Comparison of ENCODE assay signal across 12 cellular contexts in the genomic region with DNA sequence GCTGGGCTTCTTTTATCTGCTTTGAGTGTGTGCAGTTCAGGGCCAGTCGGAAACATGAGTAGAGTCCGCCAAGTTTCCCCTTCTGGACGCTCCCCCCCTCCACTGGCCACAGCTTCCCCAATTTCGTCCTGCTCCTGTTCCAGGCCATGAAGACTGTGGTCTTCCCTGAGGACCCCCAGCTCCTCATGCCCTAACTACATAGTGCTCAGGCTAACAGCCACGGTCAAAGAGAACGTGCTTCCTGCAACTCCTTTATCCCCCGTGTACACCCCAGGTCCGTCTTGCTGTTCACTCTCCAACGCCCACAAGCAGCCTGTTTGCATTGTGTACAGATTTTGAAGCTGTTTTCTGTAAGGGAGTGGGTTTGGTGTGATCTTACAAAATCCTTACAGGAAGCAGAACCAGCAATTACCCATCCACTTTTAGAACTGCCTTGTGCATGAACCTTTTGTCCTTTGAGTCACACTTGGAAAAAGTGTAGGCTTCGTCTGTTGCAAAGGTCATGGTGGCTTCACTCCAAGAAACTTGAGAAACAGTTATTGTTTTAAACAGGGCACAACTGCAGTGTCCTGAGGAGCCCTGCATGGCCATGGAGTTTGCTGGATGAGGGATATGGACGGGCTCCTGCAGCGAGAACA.
A peak's percentile ranks its signal among the peaks of the same experiment; 100 is the strongest.
DNase-seq lines count a peak whose midpoint lies in the region; ATAC-seq and TF ChIP-seq lines count a peak whose summit lies in the region.
"Had no signal": no experiment of that assay in that cellular context is flagged by ENCODE, and none has a peak within 500 bp of the region (broad histone marks: within the 10 kb centered on the region; RNA-seq: fewer than 3 reads in every experiment).

No MANE protein-coding gene starts in this region.

- H3K79me1 ChIP-seq in mesendoderm (ENCODE audit: low read length), result no peaks in the 10 kb centered on the region

- TF ChIP-seq EP300 in stomach (IDR thresholded peaks at IDR 0.05), result no peak

- H3K23ac ChIP-seq in mesendoderm (ENCODE audit: low read length), result no peak overlapping the region

- H3K4ac ChIP-seq in mesendoderm (ENCODE audit: low read depth, low read length), result no peak overlapping the region

- H4K8ac ChIP-seq in mesendoderm (ENCODE audit: low read depth, low read length), result no peak overlapping the region

- POLR2A ChIA-PET in naive thymus-derived CD8-positive, alpha-beta T cell (lab: Charles Lee), result no interaction called here

- no peaks in the 10 kb centered on the region for H3K79me2 ChIP-seq in mesendoderm (ENCODE audit: control insufficient read depth, insufficient read depth, low read length)

- H2BK120ac ChIP-seq in mesendoderm (ENCODE audit: low read depth, low read length), result no peak overlapping the region

- DNase-seq in M059J (ENCODE audit: low read depth) (peak; percentile 72), breast epithelium (ENCODE audit: low spot score in 2 of 2) (no peak), stomach (no peak), T-helper 9 cell (no peak), mesendoderm (no peak)
- no peak for DNase-seq in activated T-cell treated with anti-CD3 and anti-CD28 coated beads, Interleukin-2, amount 50 U/mL, for 72 hours
- no peak for DNase-seq in naive thymus-derived CD8-positive, alpha-beta T cell
- DNase-seq: left colon, NCI-H774 had no signal

- H3K36me3 ChIP-seq in breast epithelium (no peaks in the 10 kb centered on the region), stomach (no peaks in the 10 kb centered on the region), mesendoderm (ENCODE audit: control insufficient read depth, insufficient read depth, low read length) (no peaks in the 10 kb centered on the region)

- H3K9ac ChIP-seq in mesendoderm (ENCODE audit: low read length), result no peak overlapping the region

- WGBS in stomach, 5 donors, result 50 to 71% (median 58%) methylated on average over 12 of the region's 12 CpGs
- no CpG with 5 or more reads among the region's 12 CpGs for WGBS in mesendoderm (ENCODE audit: extremely low coverage, insufficient coverage, low lambda C conversion rate)

- no peak overlapping the region for H2AK5ac ChIP-seq in mesendoderm (ENCODE audit: low read length)

- no peaks in the 10 kb centered on the region for H3K27me3 ChIP-seq in breast epithelium
- H3K27me3 ChIP-seq in layer of hippocampus (ENCODE audit: control insufficient read depth, insufficient read depth, low read length), result no peaks in the 10 kb centered on the region
- H3K27me3 ChIP-seq in stomach, result peaks cover 0 to 5% (median 0%) of the 10 kb centered on the region in 3 donors
- no peaks in the 10 kb centered on the region for H3K27me3 ChIP-seq in mesendoderm (ENCODE audit: insufficient read depth, low read length, poor library complexity)

- H3K4me3 ChIP-seq in breast epithelium (no peak overlapping the region), stomach (no peak overlapping the region), mesendoderm (ENCODE audit: low read length) (no peak overlapping the region)

- H3K27me3 Mint-ChIP-seq in activated T-cell treated with anti-CD3 and anti-CD28 coated beads, Interleukin-2, amount 50 U/mL, for 72 hours (ENCODE audit: low read depth), result peaks cover 29% of the 10 kb centered on the region
- H3K27me3 Mint-ChIP-seq in naive thymus-derived CD8-positive, alpha-beta T cell, result peaks cover 37 to 74% (median 51%) of the 10 kb centered on the region in 5 donors

- TF ChIP-seq CTCF in breast epithelium (IDR thresholded peaks at IDR 0.05) (no peak), stomach (IDR thresholded peaks at IDR 0.05) (no peak)

- H2BK5ac ChIP-seq in mesendoderm (ENCODE audit: low read length), result no peak overlapping the region

- H2BK15ac ChIP-seq in mesendoderm (replicated peaks; ENCODE audit: low read depth), result no peak overlapping the region

- H3K4me3 Mint-ChIP-seq in activated T-cell treated with anti-CD3 and anti-CD28 coated beads, Interleukin-2, amount 50 U/mL, for 72 hours, result no peak overlapping the region
- H3K4me3 Mint-ChIP-seq in naive thymus-derived CD8-positive, alpha-beta T cell, result no peak overlapping the region

- H3K9me3 ChIP-seq in breast epithelium (no peaks in the 10 kb centered on the region), stomach (peaks cover 0 to 4% (median 0%) of the 10 kb centered on the region in 4 donors)

- no peaks in the 10 kb centered on the region for H3K4me1 Mint-ChIP-seq in activated T-cell treated with anti-CD3 and anti-CD28 coated beads, Interleukin-2, amount 50 U/mL, for 72 hours (ENCODE audit: low read depth)
- H3K4me1 Mint-ChIP-seq in naive thymus-derived CD8-positive, alpha-beta T cell, result peaks cover 0 to 6% (median 3%) of the 10 kb centered on the region in 4 donors

- no peak overlapping the region for H3K56ac ChIP-seq in mesendoderm (ENCODE audit: low read length)

- intact Hi-C loops in breast epithelium (cut with DNase I; ENCODE audit: low total_unique reads) (no loop called here), stomach (cut with DNase I; ENCODE audit: low total_unique reads) (no loop called here)

- H4K5ac ChIP-seq in mesendoderm (ENCODE audit: low read length), result no peak overlapping the region

- H3K4me2 ChIP-seq in mesendoderm (ENCODE audit: low read length), result no peak overlapping the region

- H3K36me3 Mint-ChIP-seq in activated T-cell treated with anti-CD3 and anti-CD28 coated beads, Interleukin-2, amount 50 U/mL, for 72 hours (ENCODE audit: insufficient read depth in 2 of 2), result peaks cover 4 to 12% of the 10 kb centered on the region in 2 donors
- H3K36me3 Mint-ChIP-seq in naive thymus-derived CD8-positive, alpha-beta T cell, result peaks cover 0 to 38% (median 18%) of the 10 kb centered on the region in 3 donors

- no peak for ATAC-seq in activated T-cell treated with anti-CD3 and anti-CD28 coated beads, Interleukin-2, amount 50 U/mL, for 72 hours (replicated peaks in 1 of 2)
- no peak for ATAC-seq in naive thymus-derived CD8-positive, alpha-beta T cell
- ATAC-seq: HCT116, left colon had no signal

- peaks cover 9 to 13% of the 10 kb centered on the region in 2 donors for H3K9me3 Mint-ChIP-seq in activated T-cell treated with anti-CD3 and anti-CD28 coated beads, Interleukin-2, amount 50 U/mL, for 72 hours
- peaks cover 17 to 37% (median 25%) of the 10 kb centered on the region in 9 donors for H3K9me3 Mint-ChIP-seq in naive thymus-derived CD8-positive, alpha-beta T cell

- peak overlapping the region; percentile 54 to 73 for H3K27ac ChIP-seq in breast epithelium
- peak overlapping the region; percentile 52 for H3K27ac ChIP-seq in layer of hippocampus (ENCODE audit: low read depth, low read length)
- H3K27ac ChIP-seq in stomach, result peak overlapping the region in 3 of 5 donors; percentile 13 to 71 (median 71)
- no peak overlapping the region for H3K27ac ChIP-seq in mesendoderm (ENCODE audit: low read depth, low read length)
- H3K27ac ChIP-seq: VCaP had no signal

- H3K4me1 ChIP-seq in breast epithelium, result no peaks in the 10 kb centered on the region
- H3K4me1 ChIP-seq in stomach, result peaks cover 16 to 43% (median 32%) of the 10 kb centered on the region in 4 donors
- H3K4me1 ChIP-seq in mesendoderm (ENCODE audit: control insufficient read depth, low read depth, low read length), result no peaks in the 10 kb centered on the region

- no peak for TF ChIP-seq POLR2A in breast epithelium (IDR thresholded peaks at IDR 0.05)
- TF ChIP-seq POLR2A in stomach (IDR thresholded peaks at IDR 0.05), result no peak

- no peak overlapping the region for H3K18ac ChIP-seq in mesendoderm (ENCODE audit: low read length)

- H3K27ac Mint-ChIP-seq in activated T-cell treated with anti-CD3 and anti-CD28 coated beads, Interleukin-2, amount 50 U/mL, for 72 hours, result no peak overlapping the region
- H3K27ac Mint-ChIP-seq in naive thymus-derived CD8-positive, alpha-beta T cell, result no peak overlapping the region
